Comparison of ENCODE assay signal across 2 cellular contexts in genomic region chr7:116766881-116767280, GRCh38.
TF ChIP-seq lines count a peak whose summit lies in the region.

No MANE protein-coding gene starts in this region.

TF ChIP-seq in HCT116, 20 proteins besides CTCF, POLR2A, EP300 and RAD21 (continued from another document):
- TF ChIP-seq EZH2phosphoT487 (IDR thresholded peaks at IDR 0.05; ENCODE audit: borderline replicate concordance) (no peak), FOSL1 (IDR thresholded peaks at IDR 0.05; ENCODE audit: low read depth) (no peak), POLR2AphosphoS5 (IDR thresholded peaks at IDR 0.05; ENCODE audit: low read depth, low read length) (no peak), ELF1 (IDR thresholded peaks at IDR 0.05; ENCODE audit: borderline replicate concordance, low read depth) (no peak)

TF ChIP-seq in liver, 16 proteins besides CTCF, POLR2A, EP300 and RAD21 (continued from another document):
- no peak for TF ChIP-seq REST (IDR thresholded peaks at IDR 0.05)
- peak; percentile 44 for TF ChIP-seq SP1 (IDR thresholded peaks at IDR 0.05)
- TF ChIP-seq EGR1 (IDR thresholded peaks at IDR 0.05; ENCODE audit: low read depth in 2 of 2), result no peak
- TF ChIP-seq YY1 (IDR thresholded peaks at IDR 0.05), result no peak
- peak; percentile 80 to 89 for TF ChIP-seq HNF4A (conservative IDR thresholded peaks at IDR 0.05)
- peak; percentile 76 for TF ChIP-seq HNF4G (IDR thresholded peaks at IDR 0.05)
